ENCODE assay signal across 8 cellular contexts in the genomic region with DNA sequence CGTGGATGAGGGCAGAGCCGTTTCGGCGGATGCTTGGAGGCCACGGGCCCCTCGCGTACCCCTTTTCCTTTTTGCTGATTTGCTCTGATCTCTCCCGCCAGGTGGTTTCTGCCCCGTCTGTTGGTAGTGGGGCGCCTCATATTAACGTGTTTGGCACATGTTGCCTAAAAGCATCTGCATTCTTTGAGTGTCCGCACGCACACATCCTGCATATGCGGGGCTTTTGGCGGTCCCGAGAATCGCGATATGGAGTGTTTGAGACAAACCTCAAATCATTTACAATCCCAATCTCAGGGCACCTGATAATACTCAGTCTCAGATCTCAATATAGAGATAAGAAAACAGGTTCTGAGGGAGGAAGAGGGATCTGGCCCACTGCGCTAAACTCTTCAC. TPM values are rescaled to one million over a fixed set of nuclear protein-coding genes. Genes with fewer than 3 reads are reported as not detected.
A peak's percentile ranks its signal among the peaks of the same experiment; 100 is the strongest.
DNase-seq lines count a peak whose midpoint lies in the region; ATAC-seq, FAIRE-seq and TF ChIP-seq lines count a peak whose summit lies in the region.

No MANE protein-coding gene starts in this region.

- H3K9me3 Mint-ChIP-seq in IgD-negative memory B cell: no peaks in the 10 kb centered on the region
- H3K9me3 Mint-ChIP-seq in central memory CD8-positive, alpha-beta T cell: no peaks in the 10 kb centered on the region

- peaks cover 14% of the 10 kb centered on the region for H3K36me3 ChIP-seq in muscle layer of colon (ENCODE audit: insufficient read depth, low read length)

- H3K4me3 Mint-ChIP-seq in IgD-negative memory B cell: peak overlapping the region; percentile 94 to 100 (median 96)
- H3K4me3 Mint-ChIP-seq in central memory CD8-positive, alpha-beta T cell: peak overlapping the region; percentile 95

- peaks cover 2% of the 10 kb centered on the region for H3K36me3 Mint-ChIP-seq in IgD-negative memory B cell
- H3K36me3 Mint-ChIP-seq in central memory CD8-positive, alpha-beta T cell (ENCODE audit: insufficient read depth): peaks cover 35% of the 10 kb centered on the region

- H3K4me3 ChIP-seq in A549 (peak overlapping the region; percentile 68), muscle layer of colon (ENCODE audit: low read depth in 1 of 2, low read length in 2 of 2) (peak overlapping the region; percentile 95)

- TF ChIP-seq RAD21 in A549 (conservative IDR thresholded peaks at IDR 0.05 in 1 of 2, IDR thresholded peaks at IDR 0.05 in 1 of 2): no peak

- H3K27ac ChIP-seq in A549: peak overlapping the region; percentile 96 to 98
- H3K27ac ChIP-seq in muscle layer of colon (ENCODE audit: low read depth, low read length): peak overlapping the region; percentile 88

- DNase-seq in A549 (ENCODE audit: low read depth in 1 of 2, low spot score in 1 of 2) (no peak), NCI-H1048 (lab: John Stamatoyannopoulos, UW) (no peak), GF-D8 (lab: John Stamatoyannopoulos, UW) (no peak), HK-2 (ENCODE audit: unreplicated experiment) (no peak), NCI-H2107 treated with DMSO at 0.1 percent for 48 hours (lab: John Stamatoyannopoulos, UW; ENCODE audit: unreplicated experiment) (no peak)
- DNase-seq in central memory CD8-positive, alpha-beta T cell (ENCODE audit: low spot score in 2 of 2): no peak

- H3K4me1 ChIP-seq in A549: peaks cover 41% of the 10 kb centered on the region
- peaks cover 35% of the 10 kb centered on the region for H3K4me1 ChIP-seq in muscle layer of colon (ENCODE audit: insufficient read depth, low read length)

- peak overlapping the region; percentile 91 for H3K4me2 ChIP-seq in A549

- CTCF ChIA-PET in A549 (lab: Yijun Ruan, JAX): interaction anchor here (1.1 to 2.3 kb wide), 2 partner anchors 15 to 23 kb away, joined by 3 to 30 read pairs; no protein-coding TSS in a partner anchor

- TF ChIP-seq CTCF in A549 (IDR thresholded peaks at IDR 0.05): no peak

- WGBS in A549 (ENCODE audit: missing lambda C conversion rate): 2% methylated on average over 19 of the region's 19 CpGs

- H3K27ac Mint-ChIP-seq in IgD-negative memory B cell: peak overlapping the region; percentile 93 to 100 (median 99)
- peak overlapping the region; percentile 100 for H3K27ac Mint-ChIP-seq in central memory CD8-positive, alpha-beta T cell (ENCODE audit: low read depth)

- no peak for ATAC-seq in A549
- ATAC-seq in central memory CD8-positive, alpha-beta T cell (replicated peaks; ENCODE audit: extremely low read depth, poor library complexity, severe bottlenecking): no peak

- TF ChIP-seq EP300 in A549 (IDR thresholded peaks at IDR 0.05): no peak

- no peaks in the 10 kb centered on the region for H3K9me3 ChIP-seq in A549
- H3K9me3 ChIP-seq in muscle layer of colon (ENCODE audit: low read length): no peaks in the 10 kb centered on the region

- H3K27me3 Mint-ChIP-seq in IgD-negative memory B cell: no peaks in the 10 kb centered on the region
- H3K27me3 Mint-ChIP-seq in central memory CD8-positive, alpha-beta T cell: no peaks in the 10 kb centered on the region

- peak overlapping the region; percentile 82 for H3K9ac ChIP-seq in muscle layer of colon (ENCODE audit: low read length)

- FAIRE-seq in A549 (lab: Jason Lieb, UNC): no peak

- TF ChIP-seq POLR2A in A549 (IDR thresholded peaks at IDR 0.05; ENCODE audit: low read length): no peak

- H3K27me3 ChIP-seq in muscle layer of colon (ENCODE audit: control insufficient read depth in 1 of 2, insufficient read depth in 2 of 2, low read length in 2 of 2): no peaks in the 10 kb centered on the region

- peaks cover 28 to 39% (median 32%) of the 10 kb centered on the region in 3 donors for H3K4me1 Mint-ChIP-seq in IgD-negative memory B cell
- H3K4me1 Mint-ChIP-seq in central memory CD8-positive, alpha-beta T cell: peaks cover 45% of the 10 kb centered on the region

- POLR2A ChIA-PET in A549 (lab: Yijun Ruan, JAX): no interaction called here

TF ChIP-seq in A549, 52 proteins besides CTCF, POLR2A, EP300 and RAD21:
- TF ChIP-seq KDM5A (IDR thresholded peaks at IDR 0.05) (peak; percentile 85), JUNB (IDR thresholded peaks at IDR 0.05) (no peak)

RNA-seq across cellular contexts. Expression of a gene that starts 0.8 kb away (rescaled TPM):
- 147 and 157 TPM in 2 replicates for polyA plus RNA-seq in A549 (2011; rRNA removed)
- 498 and 577 TPM in 2 replicates for polyA plus RNA-seq in A549 (2012; cell fraction: cytosol; rRNA removed)
- polyA plus RNA-seq in A549 (2012; cell fraction: nucleus; rRNA removed): 800 and 847 TPM in 2 replicates
- 280 to 302 TPM (median 293 TPM) in 3 replicates for polyA plus RNA-seq in A549 (2017; fragmentation: RNase III; extraction: RNeasy Plus Mini Kit Qiagen cat#74134 plus additional on column Dnase treatment)
- polyA minus RNA-seq in A549 (2011; rRNA and poly(A)+ RNA removed): 154 and 158 TPM in 2 replicates
- 14.2 TPM for polyA plus RNA-seq in IgD-negative memory B cell

RNA-seq across cellular contexts. Expression of a gene that starts 7.6 kb away (rescaled TPM):
- 5.2 and 5.5 TPM in 2 replicates for polyA plus RNA-seq in A549 (2011; rRNA removed)
- polyA plus RNA-seq in A549 (2012; cell fraction: cytosol; rRNA removed): 15.3 and 18.3 TPM in 2 replicates
- 18.6 and 20.8 TPM in 2 replicates for polyA plus RNA-seq in A549 (2012; cell fraction: nucleus; rRNA removed)
- 15.7 to 17.6 TPM (median 17.4 TPM) in 3 replicates for polyA plus RNA-seq in A549 (2017; fragmentation: RNase III; extraction: RNeasy Plus Mini Kit Qiagen cat#74134 plus additional on column Dnase treatment)
- 2.3 and 5.7 TPM in 2 replicates for polyA minus RNA-seq in A549 (2011; rRNA and poly(A)+ RNA removed)
- polyA plus RNA-seq in IgD-negative memory B cell: 16.0 TPM

RNA-seq across cellular contexts. Expression of a gene that starts 12.2 kb away (rescaled TPM):
- polyA plus RNA-seq in A549 (2011; rRNA removed): 13.9 and 17.1 TPM in 2 replicates
- polyA plus RNA-seq in A549 (2012; cell fraction: cytosol; rRNA removed): 24.8 and 34.0 TPM in 2 replicates
- 24.9 and 37.8 TPM in 2 replicates for polyA plus RNA-seq in A549 (2012; cell fraction: nucleus; rRNA removed)
- 24.3 to 25.6 TPM (median 24.9 TPM) in 3 replicates for polyA plus RNA-seq in A549 (2017; fragmentation: RNase III; extraction: RNeasy Plus Mini Kit Qiagen cat#74134 plus additional on column Dnase treatment)
- polyA minus RNA-seq in A549 (2011; rRNA and poly(A)+ RNA removed): 24.8 and 30.6 TPM in 2 replicates
- 79.3 TPM for polyA plus RNA-seq in IgD-negative memory B cell

RNA-seq across cellular contexts. Expression of a gene that starts 14.8 kb away (rescaled TPM):
- 9.2 and 15.2 TPM in 2 replicates for polyA plus RNA-seq in A549 (2011; rRNA removed)
- polyA plus RNA-seq in A549 (2012; cell fraction: cytosol; rRNA removed): 31.0 and 40.5 TPM in 2 replicates
- polyA plus RNA-seq in A549 (2012; cell fraction: nucleus; rRNA removed): 44.9 and 60.4 TPM in 2 replicates
- 40.5 to 57.0 TPM (median 52.8 TPM) in 3 replicates for polyA plus RNA-seq in A549 (2017; fragmentation: RNase III; extraction: RNeasy Plus Mini Kit Qiagen cat#74134 plus additional on column Dnase treatment)
- polyA minus RNA-seq in A549 (2011; rRNA and poly(A)+ RNA removed): 14.0 and 15.0 TPM in 2 replicates
- polyA plus RNA-seq in IgD-negative memory B cell: 38.4 TPM

RNA-seq across cellular contexts. Expression of a gene that starts 19.4 kb away (rescaled TPM):
- polyA plus RNA-seq in A549 (2011; rRNA removed) (28.0 and 43.7 TPM in 2 replicates), A549 (2017; fragmentation: RNase III; extraction: RNeasy Plus Mini Kit Qiagen cat#74134 plus additional on column Dnase treatment) (129 to 139 TPM (median 139 TPM) in 3 replicates), IgD-negative memory B cell (29.9 TPM)
- 149 and 176 TPM in 2 replicates for polyA plus RNA-seq in A549 (2012; cell fraction: cytosol; rRNA removed)
- polyA plus RNA-seq in A549 (2012; cell fraction: nucleus; rRNA removed): 110 and 159 TPM in 2 replicates
- polyA minus RNA-seq in A549 (2011; rRNA and poly(A)+ RNA removed): 41.9 and 52.9 TPM in 2 replicates
